8 cellular contexts compared by ENCODE assay signal in genomic region chr16:20901068-20901440, GRCh38. TPM values are rescaled to one million over a fixed set of nuclear protein-coding genes. Genes with fewer than 3 reads are reported as not detected.
DNase-seq lines count a peak whose midpoint lies in the region; ATAC-seq and TF ChIP-seq lines count a peak whose summit lies in the region.

No MANE protein-coding gene starts in this region.

- TF ChIP-seq CTCF in BE2C (IDR thresholded peaks at IDR 0.05; ENCODE audit: low read depth, low read length): no peak

- H3K27ac Mint-ChIP-seq in activated naive CD8-positive, alpha-beta T cell treated with anti-CD3 and anti-CD28 coated beads, Interleukin-2, amount 50 U/mL, for 24 hours: peak overlapping the region; percentile 99

- no peaks in the 10 kb centered on the region; the same call in 1 of the 2 replicates for H3K4me1 ChIP-seq in BE2C
- peaks cover 13% of the 10 kb centered on the region; the same call in 1 of the 2 replicates for H3K4me1 ChIP-seq in iPS-20b (ENCODE audit: insufficient read depth, low read length)

- H3K36me3 ChIP-seq in BE2C (no peaks in the 10 kb centered on the region), iPS-20b (ENCODE audit: insufficient read depth, low read depth, low read length) (peaks cover 23% of the 10 kb centered on the region)

- no peaks in the 10 kb centered on the region for H3K27me3 Mint-ChIP-seq in activated naive CD8-positive, alpha-beta T cell treated with anti-CD3 and anti-CD28 coated beads, Interleukin-2, amount 50 U/mL, for 24 hours

- H3K27ac ChIP-seq in iPS-20b (ENCODE audit: low read length) (peak overlapping the region; percentile 92), temporal lobe (ENCODE audit: low read depth, low read length) (peak overlapping the region; percentile 84)

- H3K27me3 ChIP-seq in BE2C: no peaks in the 10 kb centered on the region
- no peaks in the 10 kb centered on the region for H3K27me3 ChIP-seq in iPS-20b (ENCODE audit: insufficient read depth, low read length)

- H3K9me3 ChIP-seq in BE2C: no peaks in the 10 kb centered on the region
- H3K9me3 ChIP-seq in iPS-20b (ENCODE audit: insufficient read depth, low read depth, low read length): no peaks in the 10 kb centered on the region

- H3K9me3 Mint-ChIP-seq in activated naive CD8-positive, alpha-beta T cell treated with anti-CD3 and anti-CD28 coated beads, Interleukin-2, amount 50 U/mL, for 24 hours: no peaks in the 10 kb centered on the region

- peaks cover 81% of the 10 kb centered on the region for H3K4me1 Mint-ChIP-seq in activated naive CD8-positive, alpha-beta T cell treated with anti-CD3 and anti-CD28 coated beads, Interleukin-2, amount 50 U/mL, for 24 hours

- peak overlapping the region; percentile 87 for H3K4me3 ChIP-seq in BE2C (ENCODE audit: low read depth, low read length)
- H3K4me3 ChIP-seq in iPS-20b (ENCODE audit: low read length): peak overlapping the region; percentile 85

- H3K36me3 Mint-ChIP-seq in activated naive CD8-positive, alpha-beta T cell treated with anti-CD3 and anti-CD28 coated beads, Interleukin-2, amount 50 U/mL, for 24 hours (ENCODE audit: low read depth): peaks cover 34% of the 10 kb centered on the region

- H3K4me3 Mint-ChIP-seq in activated naive CD8-positive, alpha-beta T cell treated with anti-CD3 and anti-CD28 coated beads, Interleukin-2, amount 50 U/mL, for 24 hours: peak overlapping the region; percentile 94

- peak overlapping the region; percentile 96 for H3K9ac ChIP-seq in iPS-20b (ENCODE audit: low read depth, low read length)

- ATAC-seq in HG02938 (IDR thresholded peaks at IDR 0.05; ENCODE audit: unreplicated experiment): peak; percentile 2
- peak; percentile 2 for ATAC-seq in activated naive CD8-positive, alpha-beta T cell treated with anti-CD3 and anti-CD28 coated beads, Interleukin-2, amount 50 U/mL, for 24 hours

- no peak for DNase-seq in BE2C
- no peak for DNase-seq in activated naive CD8-positive, alpha-beta T cell treated with anti-CD3 and anti-CD28 coated beads, Interleukin-2, amount 50 U/mL, for 24 hours
- no peak for DNase-seq in DMS153 treated with DMSO at 0.1 percent for 48 hours (lab: John Stamatoyannopoulos, UW; ENCODE audit: unreplicated experiment)
- DNase-seq in stimulated activated CD8-positive, alpha-beta memory T cell treated with anti-CD3 and anti-CD28 coated beads, Interleukin-4, amount 100 ng/mL, for 48 hours: no peak
- DNase-seq in pons (ENCODE audit: low spot score): no peak

RNA-seq across cellular contexts. Expression of gene LYRM1, which starts 0.5 kb away (rescaled TPM):
- 17.4 TPM for polyA plus RNA-seq in BE2C (2012; ENCODE audit: insufficient read depth, insufficient read length, low read depth)
- 35.4 TPM for total RNA-seq in temporal lobe

RNA-seq across cellular contexts. Expression of gene DCUN1D3, which starts 0.9 kb away (rescaled TPM):
- 7.5 TPM for polyA plus RNA-seq in BE2C (2012; ENCODE audit: insufficient read depth, insufficient read length, low read depth)
- total RNA-seq in temporal lobe: 9.3 TPM
